19 cellular contexts compared by ENCODE assay signal in the genomic region with DNA sequence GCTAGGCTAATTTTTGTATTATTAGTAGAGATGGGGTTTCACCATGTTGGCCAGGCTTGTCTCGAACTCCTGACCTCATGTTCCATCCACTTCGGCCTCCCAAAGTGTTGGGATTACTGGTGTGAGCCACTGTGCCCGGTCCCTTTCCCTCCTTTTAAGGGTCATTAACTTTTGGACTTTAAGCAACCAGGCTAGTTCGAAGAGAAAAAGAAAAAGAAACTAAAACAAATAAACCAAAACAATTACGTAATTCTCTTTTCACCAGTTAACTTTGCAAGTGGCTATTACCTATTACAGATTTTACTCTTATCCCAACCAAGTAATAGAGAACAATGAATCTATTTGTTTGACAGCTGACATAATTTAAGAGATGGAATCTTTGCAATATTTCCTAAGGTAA.
A peak's percentile ranks its signal among the peaks of the same experiment; 100 is the strongest.
DNase-seq lines count a peak whose midpoint lies in the region; ATAC-seq, FAIRE-seq and TF ChIP-seq lines count a peak whose summit lies in the region.
"Had no signal": no experiment of that assay in that cellular context is flagged by ENCODE, and none has a peak within 500 bp of the region (broad histone marks: within the 10 kb centered on the region; RNA-seq: fewer than 3 reads in every experiment).

No MANE protein-coding gene starts in this region.

- no peak overlapping the region for H3K9ac ChIP-seq in GM12878 (ENCODE audit: control insufficient read depth, insufficient read depth, low read length)
- no peak overlapping the region for H3K9ac ChIP-seq in HepG2 (ENCODE audit: insufficient read depth, low read depth, low read length)
- no peak overlapping the region for H3K9ac ChIP-seq in mesenchymal stem cell (ENCODE audit: low read length)

- no peak overlapping the region for H2AK5ac ChIP-seq in mesenchymal stem cell (ENCODE audit: low read length, severe bottlenecking)

- SMC1A ChIA-PET in GM12878 (lab: Charles Lee; ENCODE audit: uncharacterized antibody, unreplicated experiment), result no interaction called here

- H4K20me1 ChIP-seq in GM12878 (ENCODE audit: control insufficient read depth, insufficient read depth) (no peaks in the 10 kb centered on the region), HepG2 (ENCODE audit: insufficient read depth, low read length) (no peaks in the 10 kb centered on the region)

- no peaks in the 10 kb centered on the region for H3K36me3 ChIP-seq in GM12878 (ENCODE audit: control insufficient read depth in 2 of 2, insufficient read depth in 2 of 2, low read length in 1 of 2)
- H3K36me3 ChIP-seq in HepG2 (replicated peaks in 1 of 2; ENCODE audit: control insufficient read depth in 1 of 2, insufficient read depth in 2 of 2, low read length in 2 of 2), result no peaks in the 10 kb centered on the region
- H3K36me3 ChIP-seq in mesenchymal stem cell (ENCODE audit: control insufficient read depth in 1 of 2, insufficient read depth in 2 of 2, low read depth in 1 of 2, low read length in 2 of 2), result no peaks in the 10 kb centered on the region
- H3K36me3 ChIP-seq: BE2C had no signal

- H3K79me1 ChIP-seq in mesenchymal stem cell (replicated peaks; ENCODE audit: low read length, poor library complexity, severe bottlenecking), result no peaks in the 10 kb centered on the region

- H3K4me2 ChIP-seq in GM12878 (ENCODE audit: control insufficient read depth, insufficient read depth) (no peak overlapping the region), HepG2 (ENCODE audit: low read depth, low read length) (no peak overlapping the region; the same call in 1 of the 2 replicates), mesenchymal stem cell (ENCODE audit: low read length, poor library complexity, severe bottlenecking) (no peak overlapping the region)

- H2BK5ac ChIP-seq in mesenchymal stem cell (ENCODE audit: low read depth, low read length, poor library complexity, severe bottlenecking), result no peak overlapping the region

- no peaks in the 10 kb centered on the region for H3K4me1 ChIP-seq in GM12878 (ENCODE audit: control insufficient read depth, insufficient read depth, low read length)
- H3K4me1 ChIP-seq in HepG2 (ENCODE audit: insufficient read depth, low read length), result no peaks in the 10 kb centered on the region
- H3K4me1 ChIP-seq in mesenchymal stem cell (ENCODE audit: control insufficient read depth, insufficient read depth, low read depth, low read length), result no peaks in the 10 kb centered on the region
- H3K4me1 ChIP-seq: BE2C had no signal

- POLR2A ChIA-PET in GM12878 (lab: Charles Lee) (no interaction called here), HepG2 (lab: Yijun Ruan, JAX) (no interaction called here)

- intact Hi-C loops in GM12878 (cut with micrococcal nuclease; ENCODE audit: unreplicated experiment) (no loop called here), HepG2 (cut with micrococcal nuclease; ENCODE audit: unreplicated experiment) (no loop called here)

- CTCF ChIA-PET in GM12878 (lab: Yijun Ruan, JAX), result interaction anchor here (1.0 kb wide), 1 partner anchor 96 kb away, joined by 3 read pairs; no protein-coding TSS in a partner anchor
- CTCF ChIA-PET in HepG2 (lab: Yijun Ruan, JAX; ENCODE audit: low intra/inter-chr PET ratio, low total read pairs), result no interaction called here

- no peak overlapping the region for H2BK15ac ChIP-seq in mesenchymal stem cell (ENCODE audit: low read depth, poor library complexity, severe bottlenecking)

- H3K27me3 ChIP-seq in GM12878 (replicated peaks in 1 of 2; ENCODE audit: control insufficient read depth in 2 of 2, insufficient read depth in 2 of 2, low read length in 1 of 2) (no peaks in the 10 kb centered on the region), HepG2 (ENCODE audit: control insufficient read depth in 1 of 2, insufficient read depth in 2 of 2, low read length in 2 of 2) (no peaks in the 10 kb centered on the region), mesenchymal stem cell (ENCODE audit: control insufficient read depth in 1 of 2, insufficient read depth in 1 of 2, low read length in 2 of 2) (no peaks in the 10 kb centered on the region)
- H3K27me3 ChIP-seq: BE2C had no signal

- no peak overlapping the region for H3K14ac ChIP-seq in mesenchymal stem cell (ENCODE audit: low read length in 2 of 2)

- TF ChIP-seq EP300 in GM12878 (IDR thresholded peaks at IDR 0.05; ENCODE audit: borderline replicate concordance in 1 of 2, control insufficient read depth in 1 of 2, low read depth in 2 of 2, low read length in 2 of 2) (no peak), HepG2 (IDR thresholded peaks at IDR 0.05; ENCODE audit: low read depth in 2 of 2, low read length in 2 of 2) (no peak), HepG2 (CRISPR knock-in tag; IDR thresholded peaks at IDR 0.05; ENCODE audit: borderline replicate concordance) (no peak)

- no peak overlapping the region for H3K27ac ChIP-seq in GM12878 (ENCODE audit: control insufficient read depth, insufficient read depth)
- H3K27ac ChIP-seq in HepG2 (ENCODE audit: extremely low read length, insufficient read depth, low read length), result no peak overlapping the region
- H3K27ac ChIP-seq in mesenchymal stem cell (ENCODE audit: low read length, poor library complexity, severe bottlenecking), result no peak overlapping the region
- H3K27ac ChIP-seq: HL-60 had no signal

- H4K8ac ChIP-seq in mesenchymal stem cell (ENCODE audit: low read length), result no peak overlapping the region

- H4K91ac ChIP-seq in mesenchymal stem cell (ENCODE audit: low read length), result no peak overlapping the region

- H3K4ac ChIP-seq in mesenchymal stem cell (ENCODE audit: low read depth in 1 of 2, low read length in 2 of 2), result no peak overlapping the region

- H2AFZ ChIP-seq in GM12878 (ENCODE audit: control insufficient read depth, low read depth, low read length) (no peak overlapping the region), HepG2 (ENCODE audit: low read length) (no peak overlapping the region), mesenchymal stem cell (ENCODE audit: low read depth, low read length) (no peak overlapping the region)

- 20% methylated on average over 5 of the region's 5 CpGs for WGBS in GM12878 (ENCODE audit: insufficient coverage, insufficient replicate concordance, low lambda C conversion rate, missing lambda C conversion rate)
- 13% methylated on average over 5 of the region's 5 CpGs for WGBS in HepG2 (ENCODE audit: low lambda C conversion rate)
- WGBS in mesenchymal stem cell, result 95% methylated on average over 5 of the region's 5 CpGs

- no peak for FAIRE-seq in GM12878 (lab: Jason Lieb, UNC)
- no peak for FAIRE-seq in HepG2 (lab: Jason Lieb, UNC)
- FAIRE-seq: D721Med, G401.6, H1 had no signal

- BruUV-seq in GM12878 (replicated peaks; lab: Mats Ljungman, UMichigan) (no TSS peak), HepG2 (replicated peaks; lab: Mats Ljungman, UMichigan) (no TSS peak)

- no peak overlapping the region for H3K23ac ChIP-seq in mesenchymal stem cell (ENCODE audit: low read length in 2 of 2)

- H3K9me3 ChIP-seq in GM12878 (replicated peaks; ENCODE audit: control insufficient read depth, insufficient read depth, low read length) (no peaks in the 10 kb centered on the region), HepG2 (ENCODE audit: low read length) (no peaks in the 10 kb centered on the region), mesenchymal stem cell (ENCODE audit: control insufficient read depth, low read length) (no peaks in the 10 kb centered on the region)
- H3K9me3 ChIP-seq: BE2C had no signal

- H3K4me3 ChIP-seq in GM12865 (ENCODE audit: low read depth, low read length), result peak overlapping the region; percentile 5; the same call in 1 of the 2 replicates
- H3K4me3 ChIP-seq in GM12878, result no peak overlapping the region
- H3K4me3 ChIP-seq in HepG2 (replicated peaks in 1 of 3; ENCODE audit: insufficient read depth in 1 of 3, low read depth in 2 of 3, low read length in 3 of 3), result no peak overlapping the region
- H3K4me3 ChIP-seq in mesenchymal stem cell (ENCODE audit: insufficient read depth in 1 of 2, low read depth in 1 of 2, low read length in 2 of 2), result no peak overlapping the region

- no peaks in the 10 kb centered on the region for H3K79me2 ChIP-seq in GM12878 (ENCODE audit: control insufficient read depth, insufficient read depth, low read length)
- no peaks in the 10 kb centered on the region for H3K79me2 ChIP-seq in HepG2 (ENCODE audit: insufficient read depth, low read length)

- TF ChIP-seq RAD21 in GM12878 (IDR thresholded peaks at IDR 0.05; ENCODE audit: insufficient read depth, low read depth, low read length) (no peak), HepG2 (CRISPR knock-in tag; IDR thresholded peaks at IDR 0.05) (no peak)

- DNase-seq in GM12865 (ENCODE audit: low read depth) (no peak), GM12878 (ENCODE audit: low read depth, low spot score) (no peak), HepG2 (ENCODE audit: low spot score) (no peak), renal cortical epithelial cell (ENCODE audit: low read depth) (peak; percentile 82), erythroblast (lab: John Stamatoyannopoulos, UW) (no peak), mesenchymal stem cell (no peak)
- DNase-seq: ACHN; BE2C; C1 segment of cervical spinal cord; CD4-positive, CD25-positive, alpha-beta regulatory T cell; CD8-positive, alpha-beta memory T cell; COR-L47; H9; KBM-7 had no signal

- no peak overlapping the region for H3K18ac ChIP-seq in mesenchymal stem cell (ENCODE audit: low read depth in 1 of 2, low read length in 2 of 2)

- TF ChIP-seq CTCF in GM12865 (IDR thresholded peaks at IDR 0.05; ENCODE audit: insufficient read depth, low read depth, low read length, missing control alignments) (no peak), GM12878 (IDR thresholded peaks at IDR 0.05 in 2 of 3, conservative IDR thresholded peaks at IDR 0.05 in 1 of 3; ENCODE audit: control insufficient read depth in 2 of 3, extremely low read depth in 1 of 3, insufficient read depth in 1 of 3, low read depth in 3 of 3, low read length in 3 of 3) (no peak), HepG2 (CRISPR knock-in tag; IDR thresholded peaks at IDR 0.05) (no peak)

- no peak for TF ChIP-seq POLR2A in GM12878 (IDR thresholded peaks at IDR 0.05; ENCODE audit: low read depth, low read length)
- no peak for TF ChIP-seq POLR2A in HepG2 (IDR thresholded peaks at IDR 0.05; ENCODE audit: insufficient read depth in 1 of 2, low read depth in 2 of 2, low read length in 2 of 2)
- TF ChIP-seq POLR2A in erythroblast (IDR thresholded peaks at IDR 0.05; ENCODE audit: low read length), result no peak

- H2BK12ac ChIP-seq in mesenchymal stem cell (ENCODE audit: low read length in 2 of 2), result no peak overlapping the region

- no peak for ATAC-seq in GM12878
- ATAC-seq in HepG2, result no peak
- ATAC-seq in HG03565 (IDR thresholded peaks at IDR 0.05; ENCODE audit: unreplicated experiment), result no peak

- H2BK120ac ChIP-seq in mesenchymal stem cell (ENCODE audit: low read depth, low read length), result no peak overlapping the region

- in situ Hi-C loops in GM12878 (cut with MboI) (no loop called here), HepG2 (cut with HindIII; ENCODE audit: extremely low pct_ligation_motif_present, low pct_unique_long_range_greater_than_20kb) (no loop called here)

- RAD21 ChIA-PET in GM12878 (lab: Charles Lee; ENCODE audit: unreplicated experiment), result no interaction called here

TF ChIP-seq in GM12878, 131 proteins besides CTCF, POLR2A, EP300 and RAD21 (continues in another document):
- TF ChIP-seq IRF4 (IDR thresholded peaks at IDR 0.05; ENCODE audit: low read depth, low read length), result no peak
- TF ChIP-seq HDGF (IDR thresholded peaks at IDR 0.05), result no peak
- TF ChIP-seq PML (IDR thresholded peaks at IDR 0.05; ENCODE audit: low read length), result no peak

TF ChIP-seq in HepG2, 621 proteins besides CTCF, POLR2A, EP300 and RAD21 (continues in another document):
- TF ChIP-seq ATF7 (IDR thresholded peaks at IDR 0.05) (peak; percentile 37; the same call in 1 of the 2 replicates), ATF7 (CRISPR knock-in tag; IDR thresholded peaks at IDR 0.05) (no peak)
